Comparison of ENCODE assay signal across 14 cellular contexts in genomic region chr7:3028767-3029111, GRCh38. TPM values are rescaled to one million over a fixed set of nuclear protein-coding genes. Genes with fewer than 3 reads are reported as not detected.
DNase-seq lines count a peak whose midpoint lies in the region; ATAC-seq and TF ChIP-seq lines count a peak whose summit lies in the region.
"Had no signal": no experiment of that assay in that cellular context is flagged by ENCODE, and none has a peak within 500 bp of the region (broad histone marks: within the 10 kb centered on the region; RNA-seq: fewer than 3 reads in every experiment).

No MANE protein-coding gene starts in this region.

- no peak for TF ChIP-seq POLR2A in tibial nerve (IDR thresholded peaks at IDR 0.05)

- peak overlapping the region; percentile 45 for H3K4me3 Mint-ChIP-seq in CD8-positive, alpha-beta T cell
- no peak overlapping the region for H3K4me3 Mint-ChIP-seq in activated naive CD8-positive, alpha-beta T cell treated with anti-CD3 and anti-CD28 coated beads, Interleukin-2, amount 50 U/mL, for 24 hours
- peak overlapping the region in 9 of 10 donors; percentile 26 to 81 (median 65) for H3K4me3 Mint-ChIP-seq in naive thymus-derived CD8-positive, alpha-beta T cell
- no peak overlapping the region for H3K4me3 Mint-ChIP-seq in endothelial cell (ENCODE audit: unreplicated experiment)

- CTCF ChIA-PET in CD8-positive, alpha-beta T cell (lab: Charles Lee), result interaction anchor here (1.3 to 1.4 kb wide), 2 partner anchors 28 to 164 kb away, joined by 3 to 4 read pairs; no protein-coding TSS in a partner anchor

- no peak for DNase-seq in CD8-positive, alpha-beta T cell
- DNase-seq in NCI-H1694 (lab: John Stamatoyannopoulos, UW) (peak; percentile 50), foreskin melanocyte (no peak), endothelial cell (ENCODE audit: low spot score) (no peak), NCI-H2196 (lab: John Stamatoyannopoulos, UW; ENCODE audit: unreplicated experiment) (no peak), tibial nerve (ENCODE audit: low spot score in 2 of 2) (no peak)
- no peak for DNase-seq in activated naive CD8-positive, alpha-beta T cell treated with anti-CD3 and anti-CD28 coated beads, Interleukin-2, amount 50 U/mL, for 24 hours
- no peak for DNase-seq in naive thymus-derived CD8-positive, alpha-beta T cell
- DNase-seq: effector memory CD4-positive, alpha-beta T cell; kidney had no signal

- H3K4me1 ChIP-seq in CD8-positive, alpha-beta T cell (ENCODE audit: insufficient read depth, low read length), result peaks cover 28% of the 10 kb centered on the region
- peaks cover 0 to 4% (median 0%) of the 10 kb centered on the region in 4 donors for H3K4me1 ChIP-seq in tibial nerve
- H3K4me1 ChIP-seq: gastroesophageal sphincter had no signal

- intact Hi-C loops in CD8-positive, alpha-beta T cell (cut with DNase I, micrococcal nuclease), result loop anchor here in 1 of 2 experiments (5.0 kb wide), 1 partner anchor 34 kb away; no protein-coding TSS in a partner anchor

- WGBS in tibial nerve, 2 donors, result 58% methylated on average over 5 of the region's 5 CpGs

- H3K4me1 Mint-ChIP-seq in CD8-positive, alpha-beta T cell (ENCODE audit: low read depth), result peaks cover 72% of the 10 kb centered on the region
- H3K4me1 Mint-ChIP-seq in activated naive CD8-positive, alpha-beta T cell treated with anti-CD3 and anti-CD28 coated beads, Interleukin-2, amount 50 U/mL, for 24 hours, result peaks cover 61% of the 10 kb centered on the region
- peaks cover 36 to 73% (median 70%) of the 10 kb centered on the region in 4 donors for H3K4me1 Mint-ChIP-seq in naive thymus-derived CD8-positive, alpha-beta T cell
- no peaks in the 10 kb centered on the region for H3K4me1 Mint-ChIP-seq in endothelial cell (ENCODE audit: unreplicated experiment)

- no peak overlapping the region for H3K27ac ChIP-seq in CD8-positive, alpha-beta T cell (ENCODE audit: low read depth, low read length)
- H3K27ac ChIP-seq in tibial nerve, result no peak overlapping the region
- H3K27ac ChIP-seq: BLaER1, gastroesophageal sphincter, vagina had no signal

- ATAC-seq in CD8-positive, alpha-beta T cell, result no peak
- no peak for ATAC-seq in activated naive CD8-positive, alpha-beta T cell treated with anti-CD3 and anti-CD28 coated beads, Interleukin-2, amount 50 U/mL, for 24 hours
- no peak for ATAC-seq in naive thymus-derived CD8-positive, alpha-beta T cell
- ATAC-seq: gastroesophageal sphincter had no signal

- no peak for TF ChIP-seq EP300 in tibial nerve (IDR thresholded peaks at IDR 0.05)

- no peak overlapping the region for H3K4me3 ChIP-seq in CD8-positive, alpha-beta T cell (ENCODE audit: low read depth, low read length)
- no peak overlapping the region for H3K4me3 ChIP-seq in tibial nerve
- H3K4me3 ChIP-seq: BLaER1, gastroesophageal sphincter, MG63, vagina had no signal

- no peaks in the 10 kb centered on the region for H3K27me3 Mint-ChIP-seq in CD8-positive, alpha-beta T cell (ENCODE audit: low read depth)
- H3K27me3 Mint-ChIP-seq in activated naive CD8-positive, alpha-beta T cell treated with anti-CD3 and anti-CD28 coated beads, Interleukin-2, amount 50 U/mL, for 24 hours, result no peaks in the 10 kb centered on the region
- no peaks in the 10 kb centered on the region for H3K27me3 Mint-ChIP-seq in naive thymus-derived CD8-positive, alpha-beta T cell
- no peaks in the 10 kb centered on the region for H3K27me3 Mint-ChIP-seq in endothelial cell (ENCODE audit: unreplicated experiment)

- H3K36me3 Mint-ChIP-seq in CD8-positive, alpha-beta T cell, result peaks cover 80% of the 10 kb centered on the region
- peaks cover 65% of the 10 kb centered on the region for H3K36me3 Mint-ChIP-seq in activated naive CD8-positive, alpha-beta T cell treated with anti-CD3 and anti-CD28 coated beads, Interleukin-2, amount 50 U/mL, for 24 hours (ENCODE audit: low read depth)
- peaks cover 24 to 84% (median 53%) of the 10 kb centered on the region in 3 donors for H3K36me3 Mint-ChIP-seq in naive thymus-derived CD8-positive, alpha-beta T cell
- H3K36me3 Mint-ChIP-seq in endothelial cell (ENCODE audit: low read depth, unreplicated experiment), result no peaks in the 10 kb centered on the region

- H3K36me3 ChIP-seq in CD8-positive, alpha-beta T cell (ENCODE audit: insufficient read depth, low read length), result peaks cover 3% of the 10 kb centered on the region
- no peaks in the 10 kb centered on the region for H3K36me3 ChIP-seq in tibial nerve
- H3K36me3 ChIP-seq: gastroesophageal sphincter, MG63, vagina had no signal

- H3K9me3 ChIP-seq in CD8-positive, alpha-beta T cell (ENCODE audit: low read length), result no peaks in the 10 kb centered on the region
- H3K9me3 ChIP-seq in tibial nerve, result peaks cover 0 to 21% (median 0%) of the 10 kb centered on the region in 4 donors
- H3K9me3 ChIP-seq: vagina had no signal

- no peaks in the 10 kb centered on the region for H3K27me3 ChIP-seq in CD8-positive, alpha-beta T cell (ENCODE audit: insufficient read depth, low read length)
- no peaks in the 10 kb centered on the region for H3K27me3 ChIP-seq in tibial nerve
- H3K27me3 ChIP-seq: BLaER1, MG63, vagina had no signal

- peaks cover 10% of the 10 kb centered on the region for H3K9me3 Mint-ChIP-seq in CD8-positive, alpha-beta T cell
- peaks cover 24% of the 10 kb centered on the region for H3K9me3 Mint-ChIP-seq in activated naive CD8-positive, alpha-beta T cell treated with anti-CD3 and anti-CD28 coated beads, Interleukin-2, amount 50 U/mL, for 24 hours
- peaks cover 0 to 22% (median 10%) of the 10 kb centered on the region in 9 donors for H3K9me3 Mint-ChIP-seq in naive thymus-derived CD8-positive, alpha-beta T cell
- no peaks in the 10 kb centered on the region for H3K9me3 Mint-ChIP-seq in endothelial cell (ENCODE audit: unreplicated experiment)

- POLR2A ChIA-PET in CD8-positive, alpha-beta T cell (lab: Charles Lee), result no interaction called here
- POLR2A ChIA-PET in naive thymus-derived CD8-positive, alpha-beta T cell (lab: Charles Lee), result interaction anchor here (0.7 kb wide), 1 partner anchor 106 kb away, joined by 5 read pairs; no protein-coding TSS in a partner anchor

- peak overlapping the region; percentile 68 for H3K27ac Mint-ChIP-seq in CD8-positive, alpha-beta T cell
- H3K27ac Mint-ChIP-seq in activated naive CD8-positive, alpha-beta T cell treated with anti-CD3 and anti-CD28 coated beads, Interleukin-2, amount 50 U/mL, for 24 hours, result peak overlapping the region; percentile 91
- peak overlapping the region; percentile 77 to 93 (median 86) for H3K27ac Mint-ChIP-seq in naive thymus-derived CD8-positive, alpha-beta T cell
- no peak overlapping the region for H3K27ac Mint-ChIP-seq in endothelial cell (ENCODE audit: unreplicated experiment)

- no peak for TF ChIP-seq CTCF in CD8-positive, alpha-beta T cell (IDR thresholded peaks at IDR 0.05)
- no peak for TF ChIP-seq CTCF in endothelial cell (IDR thresholded peaks at IDR 0.05; ENCODE audit: unreplicated experiment)
- no peak for TF ChIP-seq CTCF in tibial nerve (IDR thresholded peaks at IDR 0.05)

RNA-seq across cellular contexts. Expression of gene CARD11, which starts 14.9 kb away (rescaled TPM):
- 100 to 1,000 TPM; 114 to 117 TPM for total RNA-seq in CD8-positive, alpha-beta T cell
- 100 to 1,000 TPM; 104 to 109 TPM for total RNA-seq in naive thymus-derived CD8-positive, alpha-beta T cell
- 10 to 100 TPM; 10.8 to 40.2 (median 18.9) TPM for polyA plus RNA-seq in naive thymus-derived CD8-positive, alpha-beta T cell
- total RNA-seq in endothelial cell (ENCODE audit: unreplicated experiment) (3.9 TPM), tibial nerve (1 to 10 TPM; 2.0 to 4.8 (median 3.1) TPM)

Comparison
In these comparisons a context has a peak if more than half of its experiments do, and no peak if none do; other contexts are left out.
1. H3K4me3 Mint-ChIP-seq: peak in CD8-positive, alpha-beta T cell (single experiment) and naive thymus-derived CD8-positive, alpha-beta T cell (9 of 10); none in activated naive CD8-positive, alpha-beta T cell treated with anti-CD3 and anti-CD28 coated beads, Interleukin-2, amount 50 U/mL, for 24 hours (single experiment) and endothelial cell (single experiment).
2. RNA of gene CARD11, which starts 14.9 kb away (total RNA-seq): 114 to 117 TPM in CD8-positive, alpha-beta T cell and 104 to 109 TPM in naive thymus-derived CD8-positive, alpha-beta T cell; 3.9 TPM in endothelial cell (single experiment) and 2.0 to 4.8 TPM in tibial nerve; every median in the first group is over 10 times any median in the second.